ENCODE assay signal across 17 cellular contexts in genomic region chr11:16052750-16053149, GRCh38.
"Had no signal": no experiment of that assay in that cellular context is flagged by ENCODE, and none has a peak within 500 bp of the region (broad histone marks: within the 10 kb centered on the region; RNA-seq: fewer than 3 reads in every experiment).

No MANE protein-coding gene starts in this region.

- DNase-seq: dorsolateral prefrontal cortex; effector CD4-positive, alpha-beta T cell; kidney; natural killer cell; right lobe of liver; stimulated activated CD4-positive, alpha-beta T cell treated with anti-CD3 and anti-CD28 coated beads, Interleukin-2, amount 100 ng/mL, for 24 hours; stimulated activated CD4-positive, alpha-beta T cell treated with anti-CD3 and anti-CD28 coated beads, Interleukin-4, amount 100 ng/mL, for 24 hours; stimulated activated naive CD4-positive, alpha-beta T cell treated with Interleukin-2 at 50 U/mL for 16 hours; stomach; thyroid gland; trophoblast cell had no signal

- H3K4me3 ChIP-seq: dorsolateral prefrontal cortex, lung, right lobe of liver, stomach, thyroid gland, vagina had no signal

- FAIRE-seq: frontal cortex, kidney had no signal

- H3K4me1 ChIP-seq: parathyroid adenoma, right lobe of liver, stomach, thyroid gland, vagina had no signal

- H3K36me3 ChIP-seq: right lobe of liver, stomach, thyroid gland, vagina had no signal

- ATAC-seq: left lobe of liver; natural killer cell; right lobe of liver; stimulated activated effector memory CD8-positive, alpha-beta T cell treated with anti-CD3 and anti-CD28 coated beads, Interleukin-12 subunit alpha, Interleukin-12 subunit beta, amount 100 ng/mL, for 72 hours had no signal

- H3K9me3 ChIP-seq: right lobe of liver, thyroid gland, vagina had no signal

- H3K27me3 ChIP-seq: right lobe of liver, stomach, thyroid gland, vagina had no signal

- H3K27ac ChIP-seq: dorsolateral prefrontal cortex, parathyroid adenoma, right lobe of liver, stomach, thyroid gland, vagina had no signal
